ENCODE assay signal across 1 cellular context in the genomic region with DNA sequence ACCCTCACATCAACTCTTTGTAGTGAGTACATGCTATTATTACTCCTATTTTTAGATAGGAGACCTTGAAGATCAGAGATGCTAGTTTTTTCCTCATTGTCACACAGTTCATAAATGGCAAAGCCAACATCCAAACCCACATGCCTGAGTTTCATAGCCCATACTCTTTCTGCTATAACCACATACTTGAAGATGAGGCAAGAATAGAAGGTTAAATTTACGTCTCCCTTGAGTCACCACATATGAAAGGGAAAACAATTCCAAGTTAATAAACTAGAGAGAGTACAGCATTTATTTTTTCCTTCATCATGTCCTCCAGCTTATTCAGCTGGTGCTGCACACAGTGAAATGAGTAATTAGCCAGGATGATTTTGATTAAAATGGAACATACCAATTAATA.
TF ChIP-seq lines count a peak whose summit lies in the region.

No MANE protein-coding gene starts in this region.

TF ChIP-seq in IMR-90, 13 proteins besides CTCF, POLR2A, EP300 and RAD21:
- TF ChIP-seq MAZ (IDR thresholded peaks at IDR 0.05; ENCODE audit: borderline replicate concordance, low read depth, low read length) (no peak), CEBPB (IDR thresholded peaks at IDR 0.05; ENCODE audit: low read depth, low read length) (peak; percentile 70)
